10 cellular contexts compared by ENCODE assay signal in the genomic region with DNA sequence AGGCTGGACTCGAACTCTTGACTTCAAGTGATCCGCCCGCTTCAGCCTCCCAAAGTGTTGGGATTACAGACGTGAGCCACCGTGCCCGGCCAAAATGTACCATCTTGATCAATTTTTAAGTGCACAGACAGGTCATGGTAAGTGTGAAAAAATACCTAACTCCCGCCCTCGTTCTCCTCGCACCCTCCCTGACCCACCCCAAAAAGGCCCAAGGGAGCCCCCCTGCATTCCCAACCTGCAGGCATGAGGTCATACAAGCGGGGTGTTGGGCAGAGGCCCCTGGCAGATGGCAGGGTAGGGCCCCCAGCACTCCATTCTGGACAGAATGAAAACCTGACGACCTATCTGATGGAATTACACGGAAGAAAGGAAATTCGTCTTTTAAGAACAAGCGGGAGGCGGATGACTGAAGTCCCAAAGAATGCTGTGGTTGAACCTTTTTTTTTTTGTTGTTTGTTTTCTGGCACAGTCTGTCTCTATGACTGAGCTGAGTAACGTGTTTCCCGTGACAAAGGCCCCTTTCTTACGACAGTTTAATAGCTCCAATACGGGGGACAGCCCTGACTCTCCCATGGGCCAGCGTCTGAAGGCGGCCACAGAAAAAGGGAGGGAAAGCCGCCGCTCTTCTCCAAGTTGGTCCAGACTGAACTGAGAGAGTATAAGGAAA.
DNase-seq lines count a peak whose midpoint lies in the region; ATAC-seq and TF ChIP-seq lines count a peak whose summit lies in the region.
"Had no signal": no experiment of that assay in that cellular context is flagged by ENCODE, and none has a peak within 500 bp of the region (broad histone marks: within the 10 kb centered on the region; RNA-seq: fewer than 3 reads in every experiment).

No MANE protein-coding gene starts in this region.

- H3K9me3 ChIP-seq in RWPE2 (ENCODE audit: severe bottlenecking): peaks cover 3% of the 10 kb centered on the region

- peaks cover 48% of the 10 kb centered on the region for H3K4me1 Mint-ChIP-seq in activated CD4-positive, alpha-beta T cell treated with anti-CD3 and anti-CD28 coated beads, Interleukin-2, amount 10 ng/mL, durations not matched to agents 24 days and 14 days

- intact Hi-C loops in posterior vena cava (cut with DNase I): no loop called here
- intact Hi-C loops in activated CD4-positive, alpha-beta T cell treated with anti-CD3 and anti-CD28 coated beads, Interleukin-2, amount 10 ng/mL, durations not matched to agents 24 days and 14 days (cut with micrococcal nuclease): no loop called here

- H3K4me3 ChIP-seq in RWPE2 (ENCODE audit: severe bottlenecking): no peak overlapping the region
- H3K4me3 ChIP-seq: skin epidermis had no signal

- H3K27me3 ChIP-seq in RWPE2 (ENCODE audit: insufficient read depth, poor library complexity, severe bottlenecking): no peaks in the 10 kb centered on the region

- peaks cover 24% of the 10 kb centered on the region for H3K4me1 ChIP-seq in RWPE2 (ENCODE audit: insufficient read depth, poor library complexity, severe bottlenecking)

- peak overlapping the region; percentile 90 for H3K27ac ChIP-seq in RWPE2 (ENCODE audit: poor library complexity, severe bottlenecking)

- TF ChIP-seq CTCF in RWPE2 (IDR thresholded peaks at IDR 0.05; ENCODE audit: poor library complexity, severe bottlenecking): no peak

- no peak overlapping the region for H3K4me3 Mint-ChIP-seq in activated CD4-positive, alpha-beta T cell treated with anti-CD3 and anti-CD28 coated beads, Interleukin-2, amount 10 ng/mL, durations not matched to agents 24 days and 14 days

- H3K9me3 Mint-ChIP-seq in activated CD4-positive, alpha-beta T cell treated with anti-CD3 and anti-CD28 coated beads, Interleukin-2, amount 10 ng/mL, durations not matched to agents 24 days and 14 days: peaks cover 6% of the 10 kb centered on the region

- no peaks in the 10 kb centered on the region for H3K36me3 ChIP-seq in RWPE2 (ENCODE audit: low read depth)

- peaks cover 29% of the 10 kb centered on the region for H3K36me3 Mint-ChIP-seq in activated CD4-positive, alpha-beta T cell treated with anti-CD3 and anti-CD28 coated beads, Interleukin-2, amount 10 ng/mL, durations not matched to agents 24 days and 14 days (ENCODE audit: low read depth)

- H3K27me3 Mint-ChIP-seq in activated CD4-positive, alpha-beta T cell treated with anti-CD3 and anti-CD28 coated beads, Interleukin-2, amount 10 ng/mL, durations not matched to agents 24 days and 14 days: no peaks in the 10 kb centered on the region

- DNase-seq in ELF-1 (ENCODE audit: low read depth, low spot score) (peak; percentile 31), RWPE2 (ENCODE audit: low spot score) (no peak), fibroblast of peridontal ligament (ENCODE audit: extremely low read depth) (peak; percentile 95), posterior vena cava (ENCODE audit: low spot score) (peak; percentile 46)
- no peak for DNase-seq in activated CD4-positive, alpha-beta T cell treated with anti-CD3 and anti-CD28 coated beads, Interleukin-2, amount 10 ng/mL, durations not matched to agents 24 days and 14 days
- DNase-seq in stimulated activated CD4-positive, alpha-beta T cell treated with anti-CD3 and anti-CD28 coated beads, Interleukin-2, amount 100 ng/mL, for 48 hours: no peak
- DNase-seq: GF-D8 had no signal

- H3K27ac Mint-ChIP-seq in activated CD4-positive, alpha-beta T cell treated with anti-CD3 and anti-CD28 coated beads, Interleukin-2, amount 10 ng/mL, durations not matched to agents 24 days and 14 days: no peak overlapping the region

- ATAC-seq in RWPE2 (ENCODE audit: low read depth) (peak; percentile 88), GM18909 (IDR thresholded peaks at IDR 0.05; ENCODE audit: poor library complexity, unreplicated experiment) (no peak), GM21528 (IDR thresholded peaks at IDR 0.05; ENCODE audit: low FRiP score, unreplicated experiment) (no peak)

Comparison
In these comparisons a context has a peak if more than half of its experiments do, and no peak if none do; other contexts are left out.
1. DNase-seq: peak in ELF-1 (single experiment), fibroblast of peridontal ligament (single experiment) and posterior vena cava (single experiment); none in RWPE2 (single experiment), activated CD4-positive, alpha-beta T cell treated with anti-CD3 and anti-CD28 coated beads, Interleukin-2, amount 10 ng/mL, durations not matched to agents 24 days and 14 days (single experiment) and stimulated activated CD4-positive, alpha-beta T cell treated with anti-CD3 and anti-CD28 coated beads, Interleukin-2, amount 100 ng/mL, for 48 hours (0 of 2).